Comparison of ENCODE assay signal across 16 cellular contexts in the genomic region with DNA sequence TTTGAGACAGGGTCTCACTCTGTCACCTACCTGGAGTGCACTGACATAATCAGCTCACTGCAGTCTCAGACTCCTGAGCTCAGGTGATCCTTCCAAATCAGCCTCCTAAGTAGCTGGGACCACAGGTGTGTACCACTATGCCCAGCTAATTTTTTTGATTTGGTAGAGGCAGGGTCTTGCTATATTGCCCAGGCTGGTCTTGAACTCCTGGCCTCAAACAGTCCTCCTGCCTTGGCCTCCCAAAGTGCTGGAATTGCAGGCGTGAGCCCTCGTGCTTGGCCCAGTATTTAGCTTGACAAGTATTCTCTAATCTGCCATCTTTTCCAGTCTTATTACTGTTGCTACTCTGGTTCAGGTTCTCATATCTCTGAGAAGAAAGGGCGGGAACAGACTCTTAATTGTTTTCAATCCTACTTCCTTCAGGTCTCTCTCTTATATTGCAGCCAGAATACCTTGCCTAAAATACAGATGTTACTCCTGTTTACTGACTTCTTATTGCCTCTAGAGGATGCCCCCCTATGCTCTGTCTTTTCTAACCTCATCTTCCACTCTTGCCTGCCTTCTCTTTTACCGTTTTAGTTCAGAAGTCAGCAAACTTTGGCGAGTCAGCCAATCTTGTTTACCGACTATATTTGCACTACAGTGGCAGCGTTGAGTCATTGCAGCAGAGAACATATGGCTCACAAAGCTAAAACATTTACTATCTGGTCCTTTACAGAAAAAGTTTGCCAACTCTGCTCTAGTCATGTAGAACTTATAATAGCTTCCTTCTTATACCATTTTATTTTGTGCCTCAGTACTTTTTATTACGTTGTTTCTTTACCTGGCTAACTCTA. TPM values are rescaled to one million over a fixed set of nuclear protein-coding genes. Genes with fewer than 3 reads are reported as not detected.
DNase-seq lines count a peak whose midpoint lies in the region; ATAC-seq, FAIRE-seq and TF ChIP-seq lines count a peak whose summit lies in the region.
"Had no signal": no experiment of that assay in that cellular context is flagged by ENCODE, and none has a peak within 500 bp of the region (broad histone marks: within the 10 kb centered on the region; RNA-seq: fewer than 3 reads in every experiment).

No MANE protein-coding gene starts in this region.

- DNase-seq in HFF-Myc (ENCODE audit: extremely low read depth, low read depth), result peak; percentile 25
- DNase-seq in bronchial epithelial cell (ENCODE audit: low read depth), result peak; percentile 81
- DNase-seq in right lobe of liver, result no peak
- DNase-seq in dedifferentiated amniotic fluid mesenchymal stem cell (ENCODE audit: extremely low spot score), result no peak
- DNase-seq in DMS114 treated with DMSO at 0.1 percent for 48 hours (lab: John Stamatoyannopoulos, UW; ENCODE audit: unreplicated experiment), result no peak
- DNase-seq: Calu3, foreskin melanocyte, NCI-H774, SW 1271 had no signal

- H3K27me3 ChIP-seq in bronchial epithelial cell (ENCODE audit: control insufficient read depth, insufficient read depth, low read length), result no peaks in the 10 kb centered on the region
- no peaks in the 10 kb centered on the region for H3K27me3 ChIP-seq in right lobe of liver
- H3K27me3 ChIP-seq: ascending aorta, vagina had no signal

- H3K27ac ChIP-seq in C4-2B (peak overlapping the region; percentile 54), right lobe of liver (no peak overlapping the region)
- H3K27ac ChIP-seq: ascending aorta, vagina had no signal

- TF ChIP-seq CTCF in C4-2B (conservative IDR thresholded peaks at IDR 0.05), result peak; percentile 22
- no peak for TF ChIP-seq CTCF in HFF-Myc (IDR thresholded peaks at IDR 0.05; ENCODE audit: low read depth, low read length, missing control alignments)
- no peak for TF ChIP-seq CTCF in bronchial epithelial cell (IDR thresholded peaks at IDR 0.05; ENCODE audit: insufficient read depth, low read length, severe bottlenecking)
- peak in 1 of 4 donors; percentile 26 for TF ChIP-seq CTCF in right lobe of liver (IDR thresholded peaks at IDR 0.05)

- intact Hi-C loops in right lobe of liver (cut with DNase I), result no loop called here

- no peak overlapping the region for H3K4me3 ChIP-seq in HFF-Myc (replicated peaks; ENCODE audit: low read depth, low read length)
- H3K4me3 ChIP-seq in bronchial epithelial cell (ENCODE audit: low read depth, low read length), result no peak overlapping the region
- no peak overlapping the region for H3K4me3 ChIP-seq in right lobe of liver
- H3K4me3 ChIP-seq: ascending aorta, lung, vagina had no signal

- H3K36me3 ChIP-seq in bronchial epithelial cell (ENCODE audit: control insufficient read depth, insufficient read depth, low read length), result peaks cover 1% of the 10 kb centered on the region
- H3K36me3 ChIP-seq in right lobe of liver, result peaks cover 0 to 8% (median 4%) of the 10 kb centered on the region in 4 donors

- 58% methylated on average over 8 of the region's 8 CpGs for WGBS in right lobe of liver (ENCODE audit: insufficient coverage, low coverage, low lambda C conversion rate, missing lambda C conversion rate)

- ATAC-seq in right lobe of liver (peak; percentile 53 to 92 (median 72)), SK-N-SH treated with all-trans-retinoic acid at 6 μM for 48 hours (no peak), GM21786 (IDR thresholded peaks at IDR 0.05; ENCODE audit: unreplicated experiment) (no peak)

- H3K4me1 ChIP-seq in right lobe of liver, result no peaks in the 10 kb centered on the region
- H3K4me1 ChIP-seq: ascending aorta had no signal

- FAIRE-seq in bronchial epithelial cell (lab: Jason Lieb, UNC), result no peak
- FAIRE-seq: GM18507 had no signal

- no peaks in the 10 kb centered on the region for H3K9me3 ChIP-seq in right lobe of liver
- H3K9me3 ChIP-seq: ascending aorta, vagina had no signal

- no peak for TF ChIP-seq POLR2A in right lobe of liver (IDR thresholded peaks at IDR 0.05)

TF ChIP-seq in SK-N-SH treated with all-trans-retinoic acid at 6 μM for 48 hours, 23 proteins besides CTCF, POLR2A, EP300 and RAD21:
- no peak for TF ChIP-seq SNAI2 (CRISPR knock-in tag; IDR thresholded peaks at IDR 0.05)
- no peak for TF ChIP-seq TSHZ2 (CRISPR knock-in tag; IDR thresholded peaks at IDR 0.05)
- TF ChIP-seq, protein P1, sequence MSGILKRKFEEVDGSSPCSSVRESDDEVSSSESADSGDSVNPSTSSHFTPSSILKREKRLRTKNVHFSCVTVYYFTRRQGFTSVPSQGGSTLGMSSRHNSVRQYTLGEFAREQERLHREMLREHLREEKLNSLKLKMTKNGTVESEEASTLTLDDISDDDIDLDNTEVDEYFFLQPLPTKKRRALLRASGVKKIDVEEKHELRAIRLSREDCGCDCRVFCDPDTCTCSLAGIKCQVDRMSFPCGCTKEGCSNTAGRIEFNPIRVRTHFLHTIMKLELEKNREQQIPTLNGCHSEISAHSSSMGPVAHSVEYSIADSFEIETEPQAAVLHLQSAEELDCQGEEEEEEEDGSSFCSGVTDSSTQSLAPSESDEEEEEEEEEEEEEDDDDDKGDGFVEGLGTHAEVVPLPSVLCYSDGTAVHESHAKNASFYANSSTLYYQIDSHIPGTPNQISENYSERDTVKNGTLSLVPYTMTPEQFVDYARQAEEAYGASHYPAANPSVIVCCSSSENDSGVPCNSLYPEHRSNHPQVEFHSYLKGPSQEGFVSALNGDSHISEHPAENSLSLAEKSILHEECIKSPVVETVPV (CRISPR knock-in tag; IDR thresholded peaks at IDR 0.05), result no peak
- no peak for TF ChIP-seq ESRRG (CRISPR knock-in tag; IDR thresholded peaks at IDR 0.05)
- TF ChIP-seq OSR1 (CRISPR knock-in tag; IDR thresholded peaks at IDR 0.05), result no peak
- no peak for TF ChIP-seq PPARA (CRISPR knock-in tag; IDR thresholded peaks at IDR 0.05; ENCODE audit: borderline replicate concordance)
- no peak for TF ChIP-seq ZNF565 (CRISPR knock-in tag; conservative IDR thresholded peaks at IDR 0.05; ENCODE audit: low read depth)
- no peak for TF ChIP-seq ZNF70 (CRISPR knock-in tag; IDR thresholded peaks at IDR 0.05)
- no peak for TF ChIP-seq GLIS3 (CRISPR knock-in tag; IDR thresholded peaks at IDR 0.05)
- no peak for TF ChIP-seq CREB5 (CRISPR knock-in tag; IDR thresholded peaks at IDR 0.05; ENCODE audit: low read depth)
TF ChIP-seq in SK-N-SH treated with all-trans-retinoic acid at 6 μM for 48 hours: peak in this region for 0.

RNA-seq across cellular contexts. Expression of gene MRPL1, which starts 19.0 kb away (rescaled TPM):
- total RNA-seq in bronchial epithelial cell (24.7 and 29.4 TPM in 2 replicates), right lobe of liver (10 to 100 TPM; 12.8 to 26.0 (median 17.8) TPM)

Comparison
In these comparisons a context has a peak if more than half of its experiments do, and no peak if none do; other contexts are left out.
1. DNase-seq: peak in HFF-Myc (single experiment) and bronchial epithelial cell (single experiment); none in right lobe of liver (0 of 3), dedifferentiated amniotic fluid mesenchymal stem cell (single experiment) and DMS114 treated with DMSO at 0.1 percent for 48 hours (single experiment).
2. ATAC-seq: peak in right lobe of liver (4 of 4); none in SK-N-SH treated with all-trans-retinoic acid at 6 μM for 48 hours (single experiment) and GM21786 (single experiment).